8 cellular contexts compared by ENCODE assay signal in the genomic region with DNA sequence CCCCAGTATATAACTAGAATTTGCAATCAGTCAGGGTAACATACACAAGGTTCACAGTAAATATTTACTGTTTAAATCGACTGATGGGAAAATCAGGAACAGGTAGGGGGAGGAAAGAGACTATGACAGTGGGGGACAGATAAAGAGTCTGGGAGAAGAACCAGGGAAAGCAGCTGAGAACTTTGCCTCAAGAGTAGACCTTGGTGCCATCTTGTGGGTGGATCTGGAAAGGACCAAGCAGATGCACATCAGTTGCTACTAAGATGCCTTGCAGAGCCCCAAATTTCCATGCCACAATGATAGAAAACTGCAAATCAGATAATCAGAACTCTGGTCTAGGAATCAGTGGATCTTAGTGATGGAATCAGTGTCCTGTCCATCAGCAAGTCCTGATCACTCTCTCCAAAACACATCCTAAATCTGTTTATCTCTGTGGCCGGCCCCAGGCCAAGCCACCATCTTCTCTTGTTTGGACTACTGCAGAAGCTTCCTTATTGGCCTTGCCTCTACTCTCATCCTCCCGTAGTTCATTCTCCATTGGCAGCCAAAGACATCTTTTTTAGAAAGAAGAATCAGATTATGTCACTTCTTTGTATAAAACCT.
DNase-seq lines count a peak whose midpoint lies in the region; ATAC-seq and TF ChIP-seq lines count a peak whose summit lies in the region.

No MANE protein-coding gene starts in this region.

- H3K4me3 ChIP-seq in GM23338 = no peak overlapping the region
- H3K4me3 ChIP-seq in OCI-LY3 (ENCODE audit: low read length) = no peak overlapping the region
- no peak overlapping the region for H3K4me3 ChIP-seq in retinal pigment epithelial cell (ENCODE audit: low read length)

- peaks cover 8% of the 10 kb centered on the region; the same call in 2 of the 3 replicates for H3K4me1 Mint-ChIP-seq in GM23338
- H3K4me1 Mint-ChIP-seq in activated naive CD8-positive, alpha-beta T cell treated with anti-CD3 and anti-CD28 coated beads for 36 hours = peaks cover 26% of the 10 kb centered on the region

- H3K79me2 ChIP-seq in GM23338 (replicated peaks; ENCODE audit: insufficient read depth) (0 out of 2 replicates have a peak, but pooled peaks cover 3% of the 10 kb centered on the region), OCI-LY3 (ENCODE audit: low read length) (peaks cover 13% of the 10 kb centered on the region)

- H3K4me1 ChIP-seq in GM23338 (ENCODE audit: insufficient read depth) (0 out of 2 replicates have a peak, but pooled peaks cover 4% of the 10 kb centered on the region), OCI-LY3 (ENCODE audit: low read length) (peaks cover 10% of the 10 kb centered on the region)

- H3F3A ChIP-seq in GM23338 (replicated peaks; ENCODE audit: low read depth) = no peaks in the 10 kb centered on the region

- H3K27ac Mint-ChIP-seq in GM23338 = no peak overlapping the region
- H3K27ac Mint-ChIP-seq in activated naive CD8-positive, alpha-beta T cell treated with anti-CD3 and anti-CD28 coated beads for 36 hours = no peak overlapping the region

- H3K27ac ChIP-seq in GM23338 (ENCODE audit: low read depth) = no peak overlapping the region
- no peak overlapping the region for H3K27ac ChIP-seq in OCI-LY3 (ENCODE audit: low read length)

- no peaks in the 10 kb centered on the region for H3K9me3 Mint-ChIP-seq in GM23338
- no peaks in the 10 kb centered on the region for H3K9me3 Mint-ChIP-seq in activated naive CD8-positive, alpha-beta T cell treated with anti-CD3 and anti-CD28 coated beads for 36 hours

- intact Hi-C loops in left ventricle myocardium superior (cut with micrococcal nuclease) = loop anchor here (2.0 kb wide), 1 partner anchor 90 kb away; no protein-coding TSS in a partner anchor

- H3K9me2 ChIP-seq in GM23338 (ENCODE audit: insufficient read depth) = no peaks in the 10 kb centered on the region

- H3K9me3 ChIP-seq in OCI-LY3 (ENCODE audit: insufficient read depth, low read length) = no peaks in the 10 kb centered on the region

- H3K4me2 ChIP-seq in GM23338 = no peak overlapping the region
- H3K4me2 ChIP-seq in OCI-LY3 (ENCODE audit: low read length) = no peak overlapping the region

- ATAC-seq in GM23338 (peak; percentile 89), left ventricle myocardium superior (peak; percentile 85), HG03469 (IDR thresholded peaks at IDR 0.05; ENCODE audit: unreplicated experiment) (no peak), HG02973 (IDR thresholded peaks at IDR 0.05; ENCODE audit: unreplicated experiment) (no peak)

- H3K27me3 Mint-ChIP-seq in GM23338 (ENCODE audit: insufficient read depth, low read depth, poor library complexity) = no peaks in the 10 kb centered on the region
- no peaks in the 10 kb centered on the region for H3K27me3 Mint-ChIP-seq in activated naive CD8-positive, alpha-beta T cell treated with anti-CD3 and anti-CD28 coated beads for 36 hours

- DNase-seq in DMS153 treated with DMSO at 0.1 percent for 48 hours (lab: John Stamatoyannopoulos, UW; ENCODE audit: unreplicated experiment) (peak; percentile 1), GM23338 (ENCODE audit: low spot score) (peak; percentile 82), left ventricle myocardium superior (no peak), retinal pigment epithelial cell (ENCODE audit: low read depth) (no peak)
- peak; percentile 22 for DNase-seq in activated naive CD8-positive, alpha-beta T cell treated with anti-CD3 and anti-CD28 coated beads for 36 hours

- H3K36me3 ChIP-seq in GM23338 (ENCODE audit: insufficient read depth) (no peaks in the 10 kb centered on the region), OCI-LY3 (replicated peaks; ENCODE audit: low read depth, low read length) (no peaks in the 10 kb centered on the region)

- TF ChIP-seq CTCF in GM23338 (conservative IDR thresholded peaks at IDR 0.05; ENCODE audit: low read depth in 2 of 2) = peak; percentile 59 to 90
- TF ChIP-seq CTCF in OCI-LY3 (IDR thresholded peaks at IDR 0.05; ENCODE audit: low read depth, low read length) = peak; percentile 83
- peak; percentile 58 for TF ChIP-seq CTCF in retinal pigment epithelial cell (conservative IDR thresholded peaks at IDR 0.05; ENCODE audit: low read depth, low read length)

- H2AFZ ChIP-seq in GM23338 (no peak overlapping the region), OCI-LY3 (ENCODE audit: low read depth, low read length) (no peak overlapping the region)

- H3K27me3 ChIP-seq in GM23338 (ENCODE audit: insufficient read depth) (no peaks in the 10 kb centered on the region), OCI-LY3 (ENCODE audit: low read depth, low read length) (no peaks in the 10 kb centered on the region)

- H3K36me3 Mint-ChIP-seq in GM23338 (ENCODE audit: low read depth) = no peaks in the 10 kb centered on the region
- H3K36me3 Mint-ChIP-seq in activated naive CD8-positive, alpha-beta T cell treated with anti-CD3 and anti-CD28 coated beads for 36 hours = peaks cover 2% of the 10 kb centered on the region

- H3K4me3 Mint-ChIP-seq in GM23338 = no peak overlapping the region
- no peak overlapping the region for H3K4me3 Mint-ChIP-seq in activated naive CD8-positive, alpha-beta T cell treated with anti-CD3 and anti-CD28 coated beads for 36 hours

- no peak overlapping the region for H3K9ac ChIP-seq in OCI-LY3 (ENCODE audit: low read length)

- H4K20me1 ChIP-seq in GM23338 (replicated peaks; ENCODE audit: insufficient read depth) (peaks cover 6% of the 10 kb centered on the region; the same call in 1 of the 2 replicates), OCI-LY3 (ENCODE audit: insufficient read depth, low read length) (peaks cover 12% of the 10 kb centered on the region; the same call in 1 of the 2 replicates)

TF ChIP-seq in GM23338, 12 proteins besides CTCF, POLR2A, EP300 and RAD21 (continues in another document):
- TF ChIP-seq, protein P1, sequence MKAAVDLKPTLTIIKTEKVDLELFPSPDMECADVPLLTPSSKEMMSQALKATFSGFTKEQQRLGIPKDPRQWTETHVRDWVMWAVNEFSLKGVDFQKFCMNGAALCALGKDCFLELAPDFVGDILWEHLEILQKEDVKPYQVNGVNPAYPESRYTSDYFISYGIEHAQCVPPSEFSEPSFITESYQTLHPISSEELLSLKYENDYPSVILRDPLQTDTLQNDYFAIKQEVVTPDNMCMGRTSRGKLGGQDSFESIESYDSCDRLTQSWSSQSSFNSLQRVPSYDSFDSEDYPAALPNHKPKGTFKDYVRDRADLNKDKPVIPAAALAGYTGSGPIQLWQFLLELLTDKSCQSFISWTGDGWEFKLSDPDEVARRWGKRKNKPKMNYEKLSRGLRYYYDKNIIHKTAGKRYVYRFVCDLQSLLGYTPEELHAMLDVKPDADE (IDR thresholded peaks at IDR 0.05) = no peak
- TF ChIP-seq, protein P2, sequence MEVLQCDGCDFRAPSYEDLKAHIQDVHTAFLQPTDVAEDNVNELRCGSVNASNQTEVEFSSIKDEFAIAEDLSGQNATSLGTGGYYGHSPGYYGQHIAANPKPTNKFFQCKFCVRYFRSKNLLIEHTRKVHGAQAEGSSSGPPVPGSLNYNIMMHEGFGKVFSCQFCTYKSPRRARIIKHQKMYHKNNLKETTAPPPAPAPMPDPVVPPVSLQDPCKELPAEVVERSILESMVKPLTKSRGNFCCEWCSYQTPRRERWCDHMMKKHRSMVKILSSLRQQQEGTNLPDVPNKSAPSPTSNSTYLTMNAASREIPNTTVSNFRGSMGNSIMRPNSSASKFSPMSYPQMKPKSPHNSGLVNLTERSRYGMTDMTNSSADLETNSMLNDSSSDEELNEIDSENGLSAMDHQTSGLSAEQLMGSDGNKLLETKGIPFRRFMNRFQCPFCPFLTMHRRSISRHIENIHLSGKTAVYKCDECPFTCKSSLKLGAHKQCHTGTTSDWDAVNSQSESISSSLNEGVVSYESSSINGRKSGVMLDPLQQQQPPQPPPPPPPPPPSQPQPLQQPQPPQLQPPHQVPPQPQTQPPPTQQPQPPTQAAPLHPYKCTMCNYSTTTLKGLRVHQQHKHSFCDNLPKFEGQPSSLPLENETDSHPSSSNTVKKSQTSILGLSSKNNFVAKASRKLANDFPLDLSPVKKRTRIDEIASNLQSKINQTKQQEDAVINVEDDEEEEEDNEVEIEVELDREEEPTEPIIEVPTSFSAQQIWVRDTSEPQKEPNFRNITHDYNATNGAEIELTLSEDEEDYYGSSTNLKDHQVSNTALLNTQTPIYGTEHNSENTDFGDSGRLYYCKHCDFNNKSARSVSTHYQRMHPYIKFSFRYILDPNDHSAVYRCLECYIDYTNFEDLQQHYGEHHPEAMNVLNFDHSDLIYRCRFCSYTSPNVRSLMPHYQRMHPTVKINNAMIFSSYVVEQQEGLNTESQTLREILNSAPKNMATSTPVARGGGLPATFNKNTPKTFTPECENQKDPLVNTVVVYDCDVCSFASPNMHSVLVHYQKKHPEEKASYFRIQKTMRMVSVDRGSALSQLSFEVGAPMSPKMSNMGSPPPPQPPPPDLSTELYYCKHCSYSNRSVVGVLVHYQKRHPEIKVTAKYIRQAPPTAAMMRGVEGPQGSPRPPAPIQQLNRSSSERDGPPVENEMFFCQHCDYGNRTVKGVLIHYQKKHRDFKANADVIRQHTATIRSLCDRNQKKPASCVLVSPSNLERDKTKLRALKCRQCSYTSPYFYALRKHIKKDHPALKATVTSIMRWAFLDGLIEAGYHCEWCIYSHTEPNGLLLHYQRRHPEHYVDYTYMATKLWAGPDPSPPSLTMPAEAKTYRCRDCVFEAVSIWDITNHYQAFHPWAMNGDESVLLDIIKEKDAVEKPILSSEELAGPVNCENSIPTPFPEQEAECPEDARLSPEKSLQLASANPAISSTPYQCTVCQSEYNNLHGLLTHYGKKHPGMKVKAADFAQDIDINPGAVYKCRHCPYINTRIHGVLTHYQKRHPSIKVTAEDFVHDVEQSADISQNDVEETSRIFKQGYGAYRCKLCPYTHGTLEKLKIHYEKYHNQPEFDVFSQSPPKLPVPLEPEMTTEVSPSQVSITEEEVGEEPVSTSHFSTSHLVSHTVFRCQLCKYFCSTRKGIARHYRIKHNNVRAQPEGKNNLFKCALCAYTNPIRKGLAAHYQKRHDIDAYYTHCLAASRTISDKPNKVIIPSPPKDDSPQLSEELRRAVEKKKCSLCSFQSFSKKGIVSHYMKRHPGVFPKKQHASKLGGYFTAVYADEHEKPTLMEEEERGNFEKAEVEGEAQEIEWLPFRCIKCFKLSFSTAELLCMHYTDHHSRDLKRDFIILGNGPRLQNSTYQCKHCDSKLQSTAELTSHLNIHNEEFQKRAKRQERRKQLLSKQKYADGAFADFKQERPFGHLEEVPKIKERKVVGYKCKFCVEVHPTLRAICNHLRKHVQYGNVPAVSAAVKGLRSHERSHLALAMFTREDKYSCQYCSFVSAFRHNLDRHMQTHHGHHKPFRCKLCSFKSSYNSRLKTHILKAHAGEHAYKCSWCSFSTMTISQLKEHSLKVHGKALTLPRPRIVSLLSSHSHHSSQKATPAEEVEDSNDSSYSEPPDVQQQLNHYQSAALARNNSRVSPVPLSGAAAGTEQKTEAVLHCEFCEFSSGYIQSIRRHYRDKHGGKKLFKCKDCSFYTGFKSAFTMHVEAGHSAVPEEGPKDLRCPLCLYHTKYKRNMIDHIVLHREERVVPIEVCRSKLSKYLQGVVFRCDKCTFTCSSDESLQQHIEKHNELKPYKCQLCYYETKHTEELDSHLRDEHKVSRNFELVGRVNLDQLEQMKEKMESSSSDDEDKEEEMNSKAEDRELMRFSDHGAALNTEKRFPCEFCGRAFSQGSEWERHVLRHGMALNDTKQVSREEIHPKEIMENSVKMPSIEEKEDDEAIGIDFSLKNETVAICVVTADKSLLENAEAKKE (CRISPR knock-in tag; IDR thresholded peaks at IDR 0.05) = no peak
- no peak for TF ChIP-seq ZNF331 (CRISPR knock-in tag; IDR thresholded peaks at IDR 0.05; ENCODE audit: low read depth)

Comparison
In these comparisons a context has a peak if more than half of its experiments do, and no peak if none do; other contexts are left out.
1. DNase-seq: peak in DMS153 treated with DMSO at 0.1 percent for 48 hours (single experiment), GM23338 (single experiment) and activated naive CD8-positive, alpha-beta T cell treated with anti-CD3 and anti-CD28 coated beads for 36 hours (single experiment); none in left ventricle myocardium superior (single experiment) and retinal pigment epithelial cell (single experiment).
2. ATAC-seq: peak in GM23338 (single experiment) and left ventricle myocardium superior (single experiment); none in HG03469 (single experiment) and HG02973 (single experiment).
3. Peak in every context shown above with its lines, with median percentiles within 50 percentile points of each other: CTCF ChIP-seq.